Comparison of ENCODE assay signal across 23 cellular contexts in the genomic region with DNA sequence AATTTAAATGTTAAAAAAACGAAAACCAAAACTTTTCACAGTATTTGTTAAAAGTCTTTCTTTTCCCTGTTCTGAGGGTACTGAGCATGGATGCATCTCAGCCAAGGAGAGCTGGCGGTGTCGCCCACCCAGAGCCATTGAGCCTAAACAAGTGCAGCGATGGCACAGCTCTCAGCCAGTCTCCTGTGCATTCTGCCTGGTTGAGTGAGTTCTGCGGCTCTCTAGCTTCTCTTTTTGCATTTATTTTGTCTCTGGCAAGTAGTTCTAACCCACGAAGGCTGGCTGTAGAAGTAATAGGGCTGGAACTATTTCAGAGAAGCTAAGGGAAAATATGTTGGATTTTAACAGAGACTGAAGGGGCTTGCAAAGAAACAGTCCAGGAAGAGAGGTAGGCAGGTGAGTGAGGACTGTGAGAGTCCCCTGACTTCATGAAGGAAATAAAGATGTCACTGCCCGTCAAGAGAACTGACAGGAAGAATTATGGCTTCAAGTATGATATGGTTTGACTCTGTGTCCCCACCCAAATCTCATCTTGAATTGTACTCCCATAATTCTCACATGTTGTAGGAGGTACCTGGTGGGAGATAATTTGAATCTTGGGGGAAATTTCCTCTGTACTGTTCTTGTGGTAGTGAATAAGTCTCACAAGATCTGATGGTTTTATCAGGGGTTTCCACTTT.
"Had no signal": no experiment of that assay in that cellular context is flagged by ENCODE, and none has a peak within 500 bp of the region (broad histone marks: within the 10 kb centered on the region; RNA-seq: fewer than 3 reads in every experiment).

No MANE protein-coding gene starts in this region.

- ATAC-seq: activated T-cell treated with anti-CD3 and anti-CD28 coated beads, Interleukin-2, amount 50 U/mL, for 72 hours; esophagus mucosa; heart left ventricle; left lung; lower lobe of right lung; pancreas; psoas muscle had no signal

- H3K36me3 ChIP-seq: breast epithelium, heart left ventricle, left lung, lower lobe of right lung, pancreas, tibial nerve had no signal

- H3K27ac ChIP-seq: breast epithelium, heart left ventricle, left lung, lower lobe of right lung, pancreas, psoas muscle, tibial nerve had no signal

- H3K4me3 Mint-ChIP-seq: activated T-cell treated with anti-CD3 and anti-CD28 coated beads, Interleukin-2, amount 50 U/mL, for 72 hours had no signal

- H3K9me3 ChIP-seq: breast epithelium, heart left ventricle, left lung, lower lobe of right lung, pancreas, psoas muscle had no signal

- H3K4me1 ChIP-seq: breast epithelium, left lung, lower lobe of right lung, pancreas, psoas muscle had no signal

- H3K4me3 ChIP-seq: breast epithelium, heart left ventricle, left lung, lower lobe of right lung, pancreas, psoas muscle, smooth muscle cell, tibial nerve had no signal

- H3K27me3 ChIP-seq: breast epithelium, heart left ventricle, left lung, pancreas, tibial nerve had no signal

- DNase-seq: activated CD4-positive, alpha-beta T cell treated with anti-CD3 and anti-CD28 coated beads for 4 hours; activated CD4-positive, alpha-beta T cell treated with anti-CD3 and anti-CD28 coated beads, Interleukin-2, amount 50 U/mL, for 4 hours; activated gamma-delta T cell treated with Interleukin-2 at 50 U/mL for 16 hours; activated naive CD4-positive, alpha-beta T cell treated with anti-CD3 and anti-CD28 coated beads, Interleukin-2, amount 50 U/mL, for 16 hours; activated T-cell treated with anti-CD3 and anti-CD28 coated beads for 4 hours; activated T-cell treated with anti-CD3 and anti-CD28 coated beads, Interleukin-2, amount 50 U/mL, for 72 hours; amygdala; central memory CD4-positive, alpha-beta T cell; foreskin fibroblast; heart left ventricle; left lung; lower lobe of right lung; mesendoderm; nucleus accumbens; pancreas; psoas muscle; stimulated activated CD4-positive, alpha-beta T cell treated with anti-CD3 and anti-CD28 coated beads, Interleukin-15, amount 100 ng/mL, for 24 hours; stimulated activated CD4-positive, alpha-beta T cell treated with anti-CD3 and anti-CD28 coated beads, Interleukin-2, amount 100 ng/mL, for 24 hours; stimulated activated naive CD4-positive, alpha-beta T cell treated with Interleukin-2 at 50 U/mL for 16 hours had no signal

- H3K4me2 ChIP-seq: smooth muscle cell had no signal

- H3K27ac Mint-ChIP-seq: activated T-cell treated with anti-CD3 and anti-CD28 coated beads, Interleukin-2, amount 50 U/mL, for 72 hours had no signal
